In the genomic region with DNA sequence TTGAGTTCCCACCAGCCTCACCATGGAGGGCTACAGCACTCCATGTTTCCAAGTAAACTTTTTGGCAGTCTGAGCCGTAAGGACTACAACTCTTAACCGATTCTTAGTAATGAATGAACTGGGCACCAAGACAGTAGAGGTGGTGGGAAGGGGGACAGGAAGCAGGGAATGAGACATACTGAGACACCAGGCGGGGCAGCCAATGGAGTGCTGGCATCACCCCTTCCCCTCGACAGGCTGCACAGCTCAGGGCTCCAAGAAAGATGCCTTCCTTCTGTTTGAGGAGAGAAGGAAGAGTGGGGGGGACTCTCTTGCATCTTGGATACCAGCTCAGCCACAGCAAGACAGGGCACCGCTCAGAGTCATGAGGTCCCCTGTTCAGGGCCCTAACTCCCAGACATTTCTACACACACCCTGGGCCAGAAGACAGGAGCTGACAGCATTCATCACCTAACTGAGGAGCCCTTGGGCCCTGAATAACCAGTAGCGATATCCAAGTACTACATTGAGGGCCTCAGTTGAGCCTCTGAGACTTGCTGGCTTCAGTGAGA, we compare ENCODE assay signal across 10 cellular contexts. TPM values are rescaled to one million over a fixed set of nuclear protein-coding genes. Genes with fewer than 3 reads are reported as not detected.
DNase-seq lines count a peak whose midpoint lies in the region; ATAC-seq and TF ChIP-seq lines count a peak whose summit lies in the region.
"Had no signal": no experiment of that assay in that cellular context is flagged by ENCODE, and none has a peak within 500 bp of the region (broad histone marks: within the 10 kb centered on the region; RNA-seq: fewer than 3 reads in every experiment).

No MANE protein-coding gene starts in this region.

- TF ChIP-seq CTCF in nephron progenitor cell (IDR thresholded peaks at IDR 0.05) = no peak
- TF ChIP-seq CTCF in tibial nerve (IDR thresholded peaks at IDR 0.05) = no peak

- H3K4me1 Mint-ChIP-seq in T-helper 17 cell = peaks cover 50% of the 10 kb centered on the region
- H3K4me1 Mint-ChIP-seq in nephron progenitor cell = peaks cover 11% of the 10 kb centered on the region

- H3K36me3 ChIP-seq in tibial nerve = no peaks in the 10 kb centered on the region
- H3K36me3 ChIP-seq: sigmoid colon had no signal

- H3K36me3 Mint-ChIP-seq in T-helper 17 cell (ENCODE audit: low read depth) (no peaks in the 10 kb centered on the region), nephron progenitor cell (ENCODE audit: low read depth) (peaks cover 21% of the 10 kb centered on the region)

- H3K9me3 ChIP-seq in T-helper 17 cell (ENCODE audit: control insufficient read depth, low read length, poor library complexity, severe bottlenecking) (no peaks in the 10 kb centered on the region), tibial nerve (no peaks in the 10 kb centered on the region)
- H3K9me3 ChIP-seq: sigmoid colon had no signal

- H3K4me3 ChIP-seq in tibial nerve = no peak overlapping the region
- H3K4me3 ChIP-seq: sigmoid colon had no signal

- H3K27ac Mint-ChIP-seq in T-helper 17 cell (peak overlapping the region; percentile 86), nephron progenitor cell (peak overlapping the region; percentile 89)

- TF ChIP-seq POLR2A in tibial nerve (IDR thresholded peaks at IDR 0.05) = no peak

- peaks cover 3% of the 10 kb centered on the region for H3K9me3 Mint-ChIP-seq in nephron progenitor cell

- ATAC-seq in GM18861 (IDR thresholded peaks at IDR 0.05; ENCODE audit: unreplicated experiment) (peak; percentile 4), HG02642 (IDR thresholded peaks at IDR 0.05; ENCODE audit: poor library complexity, unreplicated experiment) (peak; percentile 18), T-helper 17 cell (peak; percentile 4), GM21723 (IDR thresholded peaks at IDR 0.05; ENCODE audit: unreplicated experiment) (no peak)

- H3K27me3 Mint-ChIP-seq in T-helper 17 cell (no peaks in the 10 kb centered on the region), nephron progenitor cell (ENCODE audit: low read depth, poor library complexity) (no peaks in the 10 kb centered on the region)

- TF ChIP-seq EP300 in tibial nerve (IDR thresholded peaks at IDR 0.05) = no peak

- H3K4me1 ChIP-seq in tibial nerve = peaks cover 0 to 48% (median 18%) of the 10 kb centered on the region in 4 donors

- no peak overlapping the region for H3K4me3 Mint-ChIP-seq in T-helper 17 cell
- H3K4me3 Mint-ChIP-seq in nephron progenitor cell = no peak overlapping the region

- DNase-seq in T-helper 17 cell (no peak), nephron progenitor cell (no peak), tibial nerve (ENCODE audit: low spot score in 2 of 2) (no peak), SKM-1 (lab: John Stamatoyannopoulos, UW; ENCODE audit: unreplicated experiment) (no peak)
- DNase-seq: NCI-H446, sigmoid colon had no signal

- peak overlapping the region in 1 of 4 donors; percentile 70 for H3K27ac ChIP-seq in tibial nerve
- H3K27ac ChIP-seq: HL-60, sigmoid colon had no signal

- H3K27me3 ChIP-seq in tibial nerve = no peaks in the 10 kb centered on the region
- H3K27me3 ChIP-seq: sigmoid colon had no signal

- 90 to 93% methylated on average over 6 of the region's 6 CpGs for WGBS in tibial nerve, 2 donors

RNA-seq across cellular contexts. Expression of gene USP34, which starts 45.2 kb away (rescaled TPM):
- total RNA-seq in T-helper 17 cell (100 to 1,000 TPM; 148 to 170 TPM), tibial nerve (100 to 1,000 TPM; 114 to 211 (median 148) TPM)
